8 cellular contexts compared by ENCODE assay signal in genomic region chr7:151518105-151518780, GRCh38. TPM values are rescaled to one million over a fixed set of nuclear protein-coding genes. Genes with fewer than 3 reads are reported as not detected.
DNase-seq lines count a peak whose midpoint lies in the region; ATAC-seq and TF ChIP-seq lines count a peak whose summit lies in the region.

No MANE protein-coding gene starts in this region.

- TF ChIP-seq RAD21 in liver (IDR thresholded peaks at IDR 0.05): peak; percentile 60 to 70

- WGBS in liver: 2% methylated on average over 30 of the region's 30 CpGs

- DNase-seq in Ammon's horn (ENCODE audit: low spot score): peak; percentile 45
- DNase-seq in activated CD4-positive, alpha-beta T cell treated with anti-CD3 and anti-CD28 coated beads for 1 hour: peak; percentile 54
- peak; percentile 49 to 51 for DNase-seq in stimulated activated CD4-positive, alpha-beta T cell treated with anti-CD3 and anti-CD28 coated beads, Interleukin-4, amount 100 ng/mL, for 48 hours (ENCODE audit: low read depth in 2 of 2)

- peak overlapping the region; percentile 95 for H3K9ac ChIP-seq in HUES48 (ENCODE audit: low read depth, low read length)
- H3K9ac ChIP-seq in liver (ENCODE audit: low read depth in 1 of 2, low read length in 2 of 2): peak overlapping the region; percentile 94 to 99

- no peaks in the 10 kb centered on the region; the same call in 1 of the 2 replicates for H3K27me3 ChIP-seq in HUES48 (ENCODE audit: control insufficient read depth, insufficient read depth, low read length)
- no peaks in the 10 kb centered on the region for H3K27me3 ChIP-seq in liver (ENCODE audit: control insufficient read depth in 4 of 4, insufficient read depth in 4 of 4, low read length in 3 of 4)

- H3K4me3 ChIP-seq in HUES48 (ENCODE audit: low read depth, low read length) (peak overlapping the region; percentile 79), liver (ENCODE audit: low read depth in 1 of 3, low read length in 3 of 3) (peak overlapping the region; percentile 71 to 95 (median 92))

- H3K4me1 ChIP-seq in HUES48 (ENCODE audit: control insufficient read depth, insufficient read depth, low read length) (peaks cover 14% of the 10 kb centered on the region; the same call in 1 of the 2 replicates), liver (ENCODE audit: control insufficient read depth in 4 of 4, insufficient read depth in 4 of 4, low read length in 3 of 4) (peaks cover 3 to 29% (median 18%) of the 10 kb centered on the region in 4 donors)

- peak overlapping the region; percentile 41 for H3K27ac ChIP-seq in HUES48 (ENCODE audit: low read depth, low read length)
- peak overlapping the region; percentile 79 for H3K27ac ChIP-seq in cingulate gyrus (ENCODE audit: low read depth, low read length)
- H3K27ac ChIP-seq in liver (ENCODE audit: low read depth in 1 of 2, low read length in 2 of 2): peak overlapping the region; percentile 93 to 94

- TF ChIP-seq CTCF in liver (IDR thresholded peaks at IDR 0.05; ENCODE audit: low read depth, low read length, missing input control): peak; percentile 9

- H3K9me3 ChIP-seq in HUES48 (ENCODE audit: control insufficient read depth, insufficient read depth, low read length): no peaks in the 10 kb centered on the region
- H3K9me3 ChIP-seq in liver (ENCODE audit: control insufficient read depth in 4 of 4, low read length in 3 of 4): no peaks in the 10 kb centered on the region

- ATAC-seq in GM18502 (IDR thresholded peaks at IDR 0.05; ENCODE audit: poor library complexity, unreplicated experiment) (no peak), HG03521 (IDR thresholded peaks at IDR 0.05; ENCODE audit: unreplicated experiment) (no peak)

- H3K36me3 ChIP-seq in HUES48 (ENCODE audit: control insufficient read depth, insufficient read depth, low read length) (no peaks in the 10 kb centered on the region), liver (ENCODE audit: control insufficient read depth in 4 of 4, insufficient read depth in 3 of 4, low read depth in 1 of 4, low read length in 3 of 4) (peaks cover 0 to 3% (median 0%) of the 10 kb centered on the region in 4 donors)

TF ChIP-seq in liver, 16 proteins besides CTCF, POLR2A, EP300 and RAD21:
- TF ChIP-seq SP1 (IDR thresholded peaks at IDR 0.05) (peak; percentile 63), MAX (IDR thresholded peaks at IDR 0.05) (peak; percentile 69), FOXA1 (IDR thresholded peaks at IDR 0.05) (peak; percentile 43), ZBTB33 (IDR thresholded peaks at IDR 0.05) (no peak), NR2F2 (IDR thresholded peaks at IDR 0.05) (peak; percentile 13), FOXA2 (IDR thresholded peaks at IDR 0.05) (peak; percentile 19), GABPA (IDR thresholded peaks at IDR 0.05 in 1 of 2, conservative IDR thresholded peaks at IDR 0.05 in 1 of 2) (no peak), TAF1 (conservative IDR thresholded peaks at IDR 0.05) (peak; percentile 40), REST (IDR thresholded peaks at IDR 0.05) (peak; percentile 90), HNF4G (IDR thresholded peaks at IDR 0.05) (peak; percentile 22), JUND (IDR thresholded peaks at IDR 0.05) (peak in 1 of 2 donors; percentile 63), RXRA (IDR thresholded peaks at IDR 0.05) (peak; percentile 65 to 77), EGR1 (IDR thresholded peaks at IDR 0.05; ENCODE audit: low read depth in 2 of 2) (peak in 1 of 2 donors; percentile 29), HNF4A (conservative IDR thresholded peaks at IDR 0.05) (peak; percentile 69 to 85), ATF3 (IDR thresholded peaks at IDR 0.05) (no peak), YY1 (IDR thresholded peaks at IDR 0.05) (peak; percentile 76)

RNA-seq across cellular contexts. Expression of gene RHEB, which starts 1.5 kb away (rescaled TPM):
- total RNA-seq in liver: 10 to 100 TPM; 29.5 to 31.6 TPM
- 10 to 100 TPM; 41.4 to 59.0 TPM for polyA plus RNA-seq in liver

Comparison
In these comparisons a context has a peak if more than half of its experiments do, and no peak if none do; other contexts are left out.
1. H3K27ac ChIP-seq: peak in every context shown above with its lines; median percentile 94 in liver; 79 in cingulate gyrus; 41 in HUES48.